In genomic region chr10:97210576-97210975, GRCh38 we compare ENCODE assay signal across 8 cellular contexts. TPM values are rescaled to one million over a fixed set of nuclear protein-coding genes. Genes with fewer than 3 reads are reported as not detected.
DNase-seq lines count a peak whose midpoint lies in the region; ATAC-seq and TF ChIP-seq lines count a peak whose summit lies in the region.

No MANE protein-coding gene starts in this region.

- H3K4me1 ChIP-seq in mammary epithelial cell (ENCODE audit: insufficient read depth, low read length), result no peaks in the 10 kb centered on the region

- no peak overlapping the region for H3K9ac ChIP-seq in mammary epithelial cell (ENCODE audit: insufficient read depth, low read length)

- peak; percentile 34 for DNase-seq in NK-92 treated with Interleukin-12 subunit alpha and Interleukin-12 subunit beta, amount 100 ng/mL, for 24 hours (lab: John Stamatoyannopoulos, UW)
- no peak for DNase-seq in NK-92 (lab: John Stamatoyannopoulos, UW; ENCODE audit: unreplicated experiment)
- peak; percentile 13 for DNase-seq in NCI-H1930 (lab: John Stamatoyannopoulos, UW)
- peak; percentile 91 for DNase-seq in WTC11 (ENCODE audit: low spot score)
- DNase-seq in mammary epithelial cell, result peak; percentile 40
- DNase-seq in kidney glomerular epithelial cell (lab: John Stamatoyannopoulos, UW), result peak; percentile 52
- DNase-seq in stimulated activated CD4-positive, alpha-beta T cell treated with anti-CD3 and anti-CD28 coated beads, Interleukin-4, amount 100 ng/mL, for 24 hours, result peak; percentile 77

- H3K4me1 Mint-ChIP-seq in WTC11, result no peaks in the 10 kb centered on the region

- H3K36me3 ChIP-seq in mammary epithelial cell (ENCODE audit: insufficient read depth, low read length), result no peaks in the 10 kb centered on the region

- H3K9me3 Mint-ChIP-seq in WTC11, result no peaks in the 10 kb centered on the region

- peak; percentile 98 for TF ChIP-seq CTCF in WTC11 (IDR thresholded peaks at IDR 0.05)
- peak; percentile 94 to 97 for TF ChIP-seq CTCF in mammary epithelial cell (conservative IDR thresholded peaks at IDR 0.05 in 1 of 2, IDR thresholded peaks at IDR 0.05 in 1 of 2; ENCODE audit: extremely low read depth in 1 of 2, insufficient read depth in 1 of 2, low read depth in 1 of 2, low read length in 2 of 2)

- 5% methylated on average over 8 of the region's 8 CpGs for WGBS in mammary epithelial cell (ENCODE audit: low coverage, missing lambda C conversion rate)

- intact Hi-C loops in mammary epithelial cell (cut with micrococcal nuclease), result loop anchor here (1.0 to 10.0 kb wide), 5 partner anchors 130 to 836 kb away; no protein-coding TSS in a partner anchor

- no peaks in the 10 kb centered on the region for H3K27me3 Mint-ChIP-seq in WTC11 (ENCODE audit: low read depth)

- H3K27ac Mint-ChIP-seq in WTC11, result no peak overlapping the region

- no peaks in the 10 kb centered on the region for H3K9me3 ChIP-seq in mammary epithelial cell (replicated peaks; ENCODE audit: insufficient read depth, low read length)

- H3K27ac ChIP-seq in mammary epithelial cell (ENCODE audit: insufficient read depth, low read depth, low read length), result no peak overlapping the region

- H2AFZ ChIP-seq in mammary epithelial cell (ENCODE audit: low read depth, low read length), result no peak overlapping the region

- no peak overlapping the region for H3K4me2 ChIP-seq in mammary epithelial cell (ENCODE audit: insufficient read depth, low read depth, low read length)

- CTCF ChIA-PET in WTC11 (lab: Charles Lee) (interaction anchor here (0.6 to 14.6 kb wide), 53 partner anchors 9 to 1058 kb away, joined by 3 to 364 read pairs (median 5); partner anchors contain the start of genes FRAT1, RRP12 and SLIT1), mammary epithelial cell (lab: Charles Lee; ENCODE audit: low non-redundant PET) (interaction anchor here (0.6 to 0.9 kb wide), 3 partner anchors 129 to 343 kb away, joined by 5 to 8 read pairs (median 7); no protein-coding TSS in a partner anchor)

- no TSS peak for BruUV-seq in mammary epithelial cell (replicated peaks; lab: Mats Ljungman, UMichigan)

- H3K4me3 ChIP-seq in mammary epithelial cell (replicated peaks in 1 of 3; ENCODE audit: insufficient read depth in 1 of 3, low read depth in 2 of 3, low read length in 3 of 3), result no peak overlapping the region

- no peak overlapping the region for H3K4me3 Mint-ChIP-seq in WTC11

- no peaks in the 10 kb centered on the region for H4K20me1 ChIP-seq in mammary epithelial cell (ENCODE audit: insufficient read depth, low read length)

- H3K27me3 ChIP-seq in mammary epithelial cell (ENCODE audit: insufficient read depth, low read length), result no peaks in the 10 kb centered on the region

- POLR2A ChIA-PET in WTC11 (lab: Charles Lee), result interaction anchor here (1.5 kb wide), 1 partner anchor 138 kb away, joined by 3 read pairs; no protein-coding TSS in a partner anchor

- H3K36me3 Mint-ChIP-seq in WTC11, result no peaks in the 10 kb centered on the region

- H3K79me2 ChIP-seq in mammary epithelial cell (ENCODE audit: insufficient read depth, low read length), result no peaks in the 10 kb centered on the region

- dilution Hi-C loops in mammary epithelial cell (cut with HindIII; ENCODE audit: low sequenced_read_pairs), result no loop called here

- ATAC-seq in WTC11 (peak; percentile 93), GM18909 (IDR thresholded peaks at IDR 0.05; ENCODE audit: poor library complexity, unreplicated experiment) (no peak)

- in situ Hi-C loops in mammary epithelial cell (cut with MboI; ENCODE audit: low sequenced_read_pairs in 2 of 2), result loop anchor here in 1 of 2 donors (25.0 kb wide), 1 partner anchor 148 kb away; no protein-coding TSS in a partner anchor

TF ChIP-seq in WTC11, 78 proteins besides CTCF, POLR2A, EP300 and RAD21:
- no peak for TF ChIP-seq ETV6 (CRISPR knock-in tag; IDR thresholded peaks at IDR 0.05)
- TF ChIP-seq TP53 (CRISPR knock-in tag; IDR thresholded peaks at IDR 0.05), result no peak
- no peak for TF ChIP-seq ZNF396 (CRISPR knock-in tag; IDR thresholded peaks at IDR 0.05; ENCODE audit: borderline replicate concordance)
- no peak for TF ChIP-seq ATF6 (CRISPR knock-in tag; IDR thresholded peaks at IDR 0.05)
- no peak for TF ChIP-seq IRF1 (CRISPR knock-in tag; IDR thresholded peaks at IDR 0.05)
- no peak for TF ChIP-seq TEAD1 (CRISPR knock-in tag; IDR thresholded peaks at IDR 0.05)
- TF ChIP-seq EMX1 (CRISPR knock-in tag; IDR thresholded peaks at IDR 0.05), result no peak
- no peak for TF ChIP-seq FOXJ3 (CRISPR knock-in tag; IDR thresholded peaks at IDR 0.05; ENCODE audit: borderline replicate concordance)
- TF ChIP-seq USF2 (CRISPR knock-in tag; IDR thresholded peaks at IDR 0.05), result 0 out of 2 replicates have a peak, but pooled peaks have one; percentile 34
- TF ChIP-seq ZMAT4 (CRISPR knock-in tag; IDR thresholded peaks at IDR 0.05), result no peak
- peak; percentile 43; the same call in 1 of the 2 replicates for TF ChIP-seq USF1 (CRISPR knock-in tag; IDR thresholded peaks at IDR 0.05)
- no peak for TF ChIP-seq ZNF671 (CRISPR knock-in tag; IDR thresholded peaks at IDR 0.05)
- no peak for TF ChIP-seq OVOL2 (CRISPR knock-in tag; IDR thresholded peaks at IDR 0.05; ENCODE audit: borderline replicate concordance)
- no peak for TF ChIP-seq ZNF512 (CRISPR knock-in tag; IDR thresholded peaks at IDR 0.05; ENCODE audit: borderline replicate concordance)
- no peak for TF ChIP-seq RORB (CRISPR knock-in tag; IDR thresholded peaks at IDR 0.05)
- TF ChIP-seq NR3C1 (CRISPR knock-in tag; conservative IDR thresholded peaks at IDR 0.05; ENCODE audit: low read depth), result no peak
- no peak for TF ChIP-seq ZBTB43 (CRISPR knock-in tag; IDR thresholded peaks at IDR 0.05)

RNA-seq across cellular contexts. Expression of gene SLIT1, which starts 24.8 kb away (rescaled TPM):
- total RNA-seq in WTC11 (2021), result 1.1 to 1.6 TPM (median 1.4 TPM) in 3 replicates
- not detected for total RNA-seq in mammary epithelial cell
- not detected for polyA plus RNA-seq in mammary epithelial cell
- polyA minus RNA-seq in mammary epithelial cell, result not detected
